In the genomic region with DNA sequence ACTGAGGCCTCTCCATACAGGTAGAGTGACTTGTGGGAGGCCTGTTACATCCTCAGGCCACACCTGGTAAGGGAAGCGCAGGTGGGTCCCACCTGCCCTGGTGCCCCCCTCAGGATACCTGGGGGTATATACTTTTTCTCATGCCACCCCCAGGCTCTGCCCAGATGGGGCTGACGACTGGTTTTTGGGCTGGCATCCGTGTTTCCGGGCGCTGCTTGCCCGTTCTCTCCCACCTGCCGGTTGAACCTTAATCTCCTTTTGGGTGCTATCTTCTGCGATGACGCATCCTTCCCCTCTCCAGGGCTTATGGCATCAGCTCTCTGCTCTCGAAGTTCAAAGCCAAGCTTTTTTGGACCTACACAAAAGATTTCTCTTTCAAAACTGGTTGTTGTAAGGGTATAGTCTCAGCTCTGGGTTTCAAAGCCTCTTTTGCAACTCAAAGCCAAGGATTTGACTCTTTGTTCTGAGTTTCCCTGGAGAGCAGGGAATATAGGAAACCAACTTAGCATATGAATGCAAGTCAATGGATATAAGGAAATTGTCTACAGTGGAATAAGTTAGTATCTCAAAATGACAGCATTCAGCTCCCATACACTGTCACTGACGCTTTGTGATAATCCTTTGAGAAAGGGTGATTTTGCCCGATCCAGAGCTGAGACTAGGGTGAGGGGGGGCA, we compare ENCODE assay signal across 22 cellular contexts. TPM values are rescaled to one million over a fixed set of nuclear protein-coding genes. Genes with fewer than 3 reads are reported as not detected.
A peak's percentile ranks its signal among the peaks of the same experiment; 100 is the strongest.
DNase-seq lines count a peak whose midpoint lies in the region; TF ChIP-seq lines count a peak whose summit lies in the region.
"Had no signal": no experiment of that assay in that cellular context is flagged by ENCODE, and none has a peak within 500 bp of the region (broad histone marks: within the 10 kb centered on the region; RNA-seq: fewer than 3 reads in every experiment).

No MANE protein-coding gene starts in this region.

- no peak for TF ChIP-seq RAD21 in neural cell (conservative IDR thresholded peaks at IDR 0.05)

- H3K9me3 ChIP-seq in ES-I3 (ENCODE audit: control insufficient read depth, insufficient read depth, low read length) (no peaks in the 10 kb centered on the region), HUES6 (ENCODE audit: control insufficient read depth, insufficient read depth, low read depth, low read length) (no peaks in the 10 kb centered on the region), neural cell (ENCODE audit: low read length) (no peaks in the 10 kb centered on the region), tibial artery (no peaks in the 10 kb centered on the region), esophagus muscularis mucosa (no peaks in the 10 kb centered on the region)
- H3K9me3 ChIP-seq: Caco-2, MG63, SJCRH30 had no signal

- no peak for TF ChIP-seq POLR2A in esophagus muscularis mucosa (IDR thresholded peaks at IDR 0.05; ENCODE audit: low read depth)

- H3K27me3 Mint-ChIP-seq in glutamatergic neuron (ENCODE audit: unreplicated experiment) = peaks cover 4% of the 10 kb centered on the region

- TF ChIP-seq CTCF in glutamatergic neuron (IDR thresholded peaks at IDR 0.05; ENCODE audit: partially characterized antibody, unreplicated experiment) (no peak), neural cell (IDR thresholded peaks at IDR 0.05; ENCODE audit: poor library complexity, severe bottlenecking) (no peak), tibial artery (IDR thresholded peaks at IDR 0.05) (no peak), esophagus muscularis mucosa (IDR thresholded peaks at IDR 0.05) (no peak)

- H3K4me3 Mint-ChIP-seq in glutamatergic neuron (ENCODE audit: unreplicated experiment) = peak overlapping the region; percentile 14
- H3K4me3 Mint-ChIP-seq: CD4-positive, alpha-beta T cell; HFFc6; IgD-negative memory B cell had no signal

- H3K36me3 ChIP-seq in ES-I3 (ENCODE audit: insufficient read depth, low read length) (no peaks in the 10 kb centered on the region), HUES6 (ENCODE audit: control insufficient read depth, insufficient read depth, low read length) (no peaks in the 10 kb centered on the region), neural cell (ENCODE audit: insufficient read depth, low read length) (no peaks in the 10 kb centered on the region), tibial artery (no peaks in the 10 kb centered on the region), esophagus muscularis mucosa (no peaks in the 10 kb centered on the region)
- H3K36me3 ChIP-seq: MG63 had no signal

- peaks cover 13% of the 10 kb centered on the region for H3K9me3 Mint-ChIP-seq in glutamatergic neuron (ENCODE audit: unreplicated experiment)
- H3K9me3 Mint-ChIP-seq: CD4-positive, alpha-beta T cell; HFFc6; IgD-negative memory B cell had no signal

- H3K27ac Mint-ChIP-seq in glutamatergic neuron (ENCODE audit: unreplicated experiment) = no peak overlapping the region
- H3K27ac Mint-ChIP-seq: CD4-positive, alpha-beta T cell; HFFc6 had no signal

- TF ChIP-seq EP300 in neural cell (conservative IDR thresholded peaks at IDR 0.05; ENCODE audit: poor library complexity, severe bottlenecking) = peak; percentile 35
- no peak for TF ChIP-seq EP300 in esophagus muscularis mucosa (IDR thresholded peaks at IDR 0.05)

- no peaks in the 10 kb centered on the region for H3K36me3 Mint-ChIP-seq in glutamatergic neuron (ENCODE audit: unreplicated experiment)
- H3K36me3 Mint-ChIP-seq: IgD-negative memory B cell had no signal

- H3K4me2 ChIP-seq in neural cell (ENCODE audit: low read length) = peak overlapping the region; percentile 7

- H3K9me2 ChIP-seq in neural cell (ENCODE audit: insufficient read depth, low read length) = no peaks in the 10 kb centered on the region

- no peaks in the 10 kb centered on the region for H3K79me2 ChIP-seq in neural cell (replicated peaks; ENCODE audit: insufficient read depth, low read length)

- H3K27me3 ChIP-seq in HUES6 (ENCODE audit: control insufficient read depth, insufficient read depth, low read length) (no peaks in the 10 kb centered on the region), neural cell (ENCODE audit: insufficient read depth, low read depth, low read length) (no peaks in the 10 kb centered on the region), tibial artery (no peaks in the 10 kb centered on the region), esophagus muscularis mucosa (peaks cover 0 to 3% (median 0%) of the 10 kb centered on the region in 4 donors)
- H3K27me3 ChIP-seq: MG63, SJCRH30 had no signal

- DNase-seq in glutamatergic neuron (no peak), tibial artery (no peak), activated T-cell treated with anti-CD3 and anti-CD28 coated beads for 4 hours (no peak), esophagus muscularis mucosa (ENCODE audit: extremely low spot score) (no peak)
- DNase-seq: Caco-2; CD4-positive, alpha-beta T cell; DMS153; GOT3; HFFc6; Kasumi-1; MG63; NCI-H1048; NCI-H1436; NCI-H1930; NCI-H2171; NCI-H526; SJCRH30 had no signal

- H3K9ac ChIP-seq in ES-I3 (ENCODE audit: low read depth, low read length) (peak overlapping the region; percentile 23; the same call in 1 of the 2 replicates), HUES6 (ENCODE audit: low read length) (peak overlapping the region; percentile 75), neural cell (ENCODE audit: low read length) (peak overlapping the region; percentile 27)

- H3K4me1 ChIP-seq in ES-I3 (ENCODE audit: insufficient read depth, low read length) = peaks cover 22% of the 10 kb centered on the region
- peaks cover 23% of the 10 kb centered on the region for H3K4me1 ChIP-seq in HUES6 (ENCODE audit: control insufficient read depth, insufficient read depth, low read length)
- H3K4me1 ChIP-seq in tibial artery = no peaks in the 10 kb centered on the region
- H3K4me1 ChIP-seq in esophagus muscularis mucosa = peaks cover 0 to 2% (median 0%) of the 10 kb centered on the region in 4 donors
- H3K4me1 ChIP-seq: Caco-2 had no signal

- H2AFZ ChIP-seq in neural cell (ENCODE audit: low read depth, low read length) = no peak overlapping the region

- 62% methylated on average over 12 of the region's 12 CpGs for WGBS in esophagus muscularis mucosa

- peak overlapping the region; percentile 89; the same call in 1 of the 2 replicates for H3K27ac ChIP-seq in HUES6 (ENCODE audit: low read depth, low read length)
- peak overlapping the region; percentile 76 for H3K27ac ChIP-seq in neural cell (ENCODE audit: low read length)
- no peak overlapping the region for H3K27ac ChIP-seq in tibial artery
- H3K27ac ChIP-seq in esophagus muscularis mucosa (replicated peaks in 1 of 4) = no peak overlapping the region
- H3K27ac ChIP-seq: SJCRH30 had no signal

- H4K20me1 ChIP-seq in neural cell (ENCODE audit: insufficient read depth) = no peaks in the 10 kb centered on the region

- intact Hi-C loops in tibial artery (cut with DNase I; ENCODE audit: low total_unique reads) (no loop called here), esophagus muscularis mucosa (cut with DNase I) (no loop called here)

- no peaks in the 10 kb centered on the region for H3F3A ChIP-seq in neural cell (ENCODE audit: insufficient read depth, low read length, poor library complexity, severe bottlenecking)

- peak overlapping the region; percentile 29 for H3K4me3 ChIP-seq in HUES6 (ENCODE audit: low read depth, low read length)
- H3K4me3 ChIP-seq in neural cell (ENCODE audit: low read length) = peak overlapping the region; percentile 22
- H3K4me3 ChIP-seq in tibial artery = no peak overlapping the region
- no peak overlapping the region for H3K4me3 ChIP-seq in esophagus muscularis mucosa
- H3K4me3 ChIP-seq: GM12878, MG63, SJCRH30 had no signal

- peaks cover 5% of the 10 kb centered on the region for H3K4me1 Mint-ChIP-seq in glutamatergic neuron (ENCODE audit: low read depth, unreplicated experiment)
- H3K4me1 Mint-ChIP-seq: IgD-negative memory B cell had no signal

TF ChIP-seq in neural cell, 6 proteins besides CTCF, POLR2A, EP300 and RAD21:
- TF ChIP-seq SMC3 (conservative IDR thresholded peaks at IDR 0.05; ENCODE audit: poor library complexity) = no peak
- peak; percentile 35 for TF ChIP-seq POLR2AphosphoS5 (IDR thresholded peaks at IDR 0.05)
- peak; percentile 92 for TF ChIP-seq REST (IDR thresholded peaks at IDR 0.05; ENCODE audit: borderline replicate concordance)

RNA-seq across cellular contexts. Expression of gene LRRC10B, which starts 8.6 kb away (rescaled TPM):
- 8.2 TPM for total RNA-seq in glutamatergic neuron (ENCODE audit: unreplicated experiment)
- polyA plus RNA-seq in neural cell = 12.4 and 14.6 TPM in 2 replicates
- 11.8 and 16.1 TPM in 2 replicates for polyA minus RNA-seq in neural cell
- 1 to 10 TPM in 3 of 4 donors, not detected in 1; 1.3 to 2.2 (median 2.0) TPM for total RNA-seq in esophagus muscularis mucosa
- total RNA-seq: CD4-positive, alpha-beta T cell; GM12878; HFFc6 had no signal
- polyA plus RNA-seq: GM12878, IgD-negative memory B cell had no signal

Comparison
In these comparisons a context has a peak if more than half of its experiments do, and no peak if none do; other contexts are left out.
1. H3K9ac ChIP-seq: peak in every context shown above with its lines; median percentile 75 in HUES6; 27 in neural cell; 23 in ES-I3.
2. H3K27ac ChIP-seq: peak in HUES6 (single experiment) and neural cell (single experiment); none in tibial artery (0 of 2) and esophagus muscularis mucosa (0 of 4).
3. H3K4me3 ChIP-seq: peak in HUES6 (single experiment) and neural cell (single experiment); none in tibial artery (0 of 2) and esophagus muscularis mucosa (0 of 4).